In genomic region chr17:47889734-47890529, GRCh38 we compare ENCODE assay signal across 1 cellular context.
TF ChIP-seq lines count a peak whose summit lies in the region.

No MANE protein-coding gene starts in this region.

TF ChIP-seq in HepG2, 621 proteins besides CTCF, POLR2A, EP300 and RAD21 (continued from another document):
- TF ChIP-seq HNF1B (CRISPR knock-in tag; IDR thresholded peaks at IDR 0.05): peak; percentile 54; the same call in 1 of the 2 replicates
- 0 out of 2 replicates have a peak, but pooled peaks have one; percentile 26 for TF ChIP-seq CC2D1A (CRISPR knock-in tag; IDR thresholded peaks at IDR 0.05)
- TF ChIP-seq POGK (CRISPR knock-in tag; conservative IDR thresholded peaks at IDR 0.05): peak; percentile 71
- peak; percentile 54 for TF ChIP-seq ZNF883 (CRISPR knock-in tag; IDR thresholded peaks at IDR 0.05; ENCODE audit: not compliant biosample characterization)
- TF ChIP-seq ZMYM3 (CRISPR knock-in tag; IDR thresholded peaks at IDR 0.05): peak; percentile 15; the same call in 1 of the 2 replicates
- TF ChIP-seq ZNF574 (CRISPR knock-in tag; IDR thresholded peaks at IDR 0.05): peak; percentile 65; the same call in 1 of the 2 replicates
- TF ChIP-seq ZBTB3 (CRISPR knock-in tag; IDR thresholded peaks at IDR 0.05; ENCODE audit: borderline replicate concordance, low read depth): no peak
- no peak for TF ChIP-seq DBP (CRISPR knock-in tag; IDR thresholded peaks at IDR 0.05; ENCODE audit: not compliant biosample characterization)
- TF ChIP-seq KMT2A (CRISPR knock-in tag; IDR thresholded peaks at IDR 0.05): no peak
- peak; percentile 29; the same call in 1 of the 2 replicates for TF ChIP-seq GABPB1 (CRISPR knock-in tag; IDR thresholded peaks at IDR 0.05)
- 0 out of 2 replicates have a peak, but pooled peaks have one; percentile 33 for TF ChIP-seq GLI4 (CRISPR knock-in tag; IDR thresholded peaks at IDR 0.05; ENCODE audit: borderline replicate concordance)
- TF ChIP-seq MYNN (CRISPR knock-in tag; IDR thresholded peaks at IDR 0.05; ENCODE audit: low read depth): peak; percentile 52; the same call in 1 of the 2 replicates
- TF ChIP-seq SMARCC2 (IDR thresholded peaks at IDR 0.05): no peak
- TF ChIP-seq ZNF772 (CRISPR knock-in tag; IDR thresholded peaks at IDR 0.05): 0 out of 2 replicates have a peak, but pooled peaks have one; percentile 31
- 0 out of 2 replicates have a peak, but pooled peaks have one; percentile 87 for TF ChIP-seq NFATC3 (CRISPR knock-in tag; IDR thresholded peaks at IDR 0.05)
- TF ChIP-seq HNRNPH1 (optimal IDR thresholded peaks at IDR 0.05; ENCODE audit: low read depth, low read length): no peak
- peak; percentile 28; the same call in 1 of the 2 replicates for TF ChIP-seq ZFP36L2 (CRISPR knock-in tag; IDR thresholded peaks at IDR 0.05)
- TF ChIP-seq KLF13 (CRISPR knock-in tag; IDR thresholded peaks at IDR 0.05): no peak
- TF ChIP-seq ZNF776 (CRISPR knock-in tag; IDR thresholded peaks at IDR 0.05): no peak
- no peak for TF ChIP-seq PHF5A (CRISPR knock-in tag; IDR thresholded peaks at IDR 0.05; ENCODE audit: low read depth, unreplicated experiment)
- peak; percentile 47 for TF ChIP-seq PTBP1 (IDR thresholded peaks at IDR 0.05; ENCODE audit: low read depth, low read length, poor library complexity, severe bottlenecking)
- no peak for TF ChIP-seq ZNF260 (CRISPR knock-in tag; IDR thresholded peaks at IDR 0.05; ENCODE audit: borderline replicate concordance, low read depth)
- 0 out of 2 replicates have a peak, but pooled peaks have one; percentile 23 for TF ChIP-seq KDM3A (CRISPR knock-in tag; IDR thresholded peaks at IDR 0.05; ENCODE audit: low read depth)
- TF ChIP-seq FOSL2 (CRISPR knock-in tag; IDR thresholded peaks at IDR 0.05): peak; percentile 38; the same call in 1 of the 2 replicates
- 0 out of 2 replicates have a peak, but pooled peaks have one; percentile 47 for TF ChIP-seq THAP11 (CRISPR knock-in tag; IDR thresholded peaks at IDR 0.05)
- TF ChIP-seq STAG1 (CRISPR knock-in tag; IDR thresholded peaks at IDR 0.05): peak; percentile 98
- TF ChIP-seq TGIF2 (CRISPR knock-in tag; IDR thresholded peaks at IDR 0.05): 0 out of 2 replicates have a peak, but pooled peaks have one; percentile 39
- TF ChIP-seq GATAD2A (CRISPR knock-in tag; IDR thresholded peaks at IDR 0.05): peak; percentile 52
- peak; percentile 71 for TF ChIP-seq RXRB (CRISPR knock-in tag; IDR thresholded peaks at IDR 0.05; ENCODE audit: borderline replicate concordance)
- peak; percentile 38; the same call in 1 of the 3 replicates for TF ChIP-seq MXI1 (IDR thresholded peaks at IDR 0.05; ENCODE audit: borderline replicate concordance, low read depth, low read length)
- peak; percentile 76 for TF ChIP-seq SALL1 (CRISPR knock-in tag; IDR thresholded peaks at IDR 0.05)
- TF ChIP-seq PITX1 (CRISPR knock-in tag; IDR thresholded peaks at IDR 0.05): peak; percentile 22; the same call in 1 of the 2 replicates
- TF ChIP-seq ATF2 (CRISPR knock-in tag; IDR thresholded peaks at IDR 0.05): peak; percentile 38; the same call in 1 of the 2 replicates
- TF ChIP-seq PLSCR1 (CRISPR knock-in tag; IDR thresholded peaks at IDR 0.05; ENCODE audit: borderline replicate concordance): no peak
- TF ChIP-seq PHF8 (CRISPR knock-in tag; IDR thresholded peaks at IDR 0.05): 0 out of 2 replicates have a peak, but pooled peaks have one; percentile 8
- peak; percentile 55; the same call in 1 of the 2 replicates for TF ChIP-seq SAP130 (CRISPR knock-in tag; IDR thresholded peaks at IDR 0.05; ENCODE audit: low read depth)
- no peak for TF ChIP-seq ZNF382 (CRISPR knock-in tag; IDR thresholded peaks at IDR 0.05; ENCODE audit: borderline replicate concordance)
- TF ChIP-seq SP1 (IDR thresholded peaks at IDR 0.05): no peak
- TF ChIP-seq SP1 (CRISPR knock-in tag; IDR thresholded peaks at IDR 0.05): peak; percentile 33; the same call in 1 of the 2 replicates
- peak; percentile 44; the same call in 1 of the 2 replicates for TF ChIP-seq GMEB1 (CRISPR knock-in tag; IDR thresholded peaks at IDR 0.05; ENCODE audit: borderline replicate concordance)
- TF ChIP-seq KLF11 (CRISPR knock-in tag; IDR thresholded peaks at IDR 0.05): 0 out of 2 replicates have a peak, but pooled peaks have one; percentile 48
- no peak for TF ChIP-seq MLLT10 (CRISPR knock-in tag; IDR thresholded peaks at IDR 0.05)
TF ChIP-seq in HepG2: peak in this region for 82.
